1 cellular context compared by ENCODE assay signal in genomic region chr6:73713426-73714147, GRCh38.
TF ChIP-seq lines count a peak whose summit lies in the region.

No MANE protein-coding gene starts in this region.

TF ChIP-seq in HepG2, 621 proteins besides CTCF, POLR2A, EP300 and RAD21:
- TF ChIP-seq NCOA1 (CRISPR knock-in tag; IDR thresholded peaks at IDR 0.05) (no peak), NFAT5 (CRISPR knock-in tag; IDR thresholded peaks at IDR 0.05) (no peak), TGIF2 (CRISPR knock-in tag; IDR thresholded peaks at IDR 0.05) (no peak), ARID4A (CRISPR knock-in tag; IDR thresholded peaks at IDR 0.05; ENCODE audit: borderline replicate concordance) (no peak), FOXK1 (CRISPR knock-in tag; IDR thresholded peaks at IDR 0.05; ENCODE audit: borderline replicate concordance, low read depth) (no peak), IRX3 (CRISPR knock-in tag; IDR thresholded peaks at IDR 0.05; ENCODE audit: borderline replicate concordance, low read depth) (no peak), ZNF556 (CRISPR knock-in tag; IDR thresholded peaks at IDR 0.05; ENCODE audit: borderline replicate concordance) (no peak), KLF13 (CRISPR knock-in tag; IDR thresholded peaks at IDR 0.05) (no peak), ZNF234 (CRISPR knock-in tag; conservative IDR thresholded peaks at IDR 0.05) (no peak)
